Comparison of ENCODE assay signal across 25 cellular contexts in the genomic region with DNA sequence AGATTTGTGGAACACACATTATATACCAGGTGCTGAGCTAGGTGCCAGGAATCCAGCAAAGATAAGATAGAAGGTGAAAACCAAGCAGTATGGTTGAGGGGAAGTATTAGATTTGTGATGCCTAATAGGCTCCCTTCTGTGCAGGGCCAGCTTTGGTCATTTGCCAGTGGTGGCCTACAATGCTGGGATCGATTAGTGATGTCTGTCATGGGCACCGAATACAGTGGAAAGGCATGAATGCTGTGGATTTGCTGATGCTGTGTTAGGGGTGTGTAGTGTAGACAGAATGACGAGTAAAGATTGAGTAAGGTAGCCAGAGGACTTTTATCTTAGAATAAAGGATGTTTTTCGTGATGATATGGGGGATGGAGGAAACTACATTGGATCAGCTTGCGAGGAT.
"Had no signal": no experiment of that assay in that cellular context is flagged by ENCODE, and none has a peak within 500 bp of the region (broad histone marks: within the 10 kb centered on the region; RNA-seq: fewer than 3 reads in every experiment).

No MANE protein-coding gene starts in this region.

- H3K9me3 ChIP-seq: ascending aorta, esophagus muscularis mucosa, thoracic aorta had no signal

- DNase-seq: activated T-cell treated with anti-CD3 and anti-CD28 coated beads, Interleukin-2, amount 50 U/mL, for 24 hours; brain microvascular endothelial cell; central memory CD4-positive, alpha-beta T cell; dorsolateral prefrontal cortex; effector memory CD8-positive, alpha-beta T cell; glutamatergic neuron; hippocampal formation; left cardiac atrium; naive thymus-derived CD4-positive, alpha-beta T cell; occipital lobe; stimulated activated CD4-positive, alpha-beta T cell treated with anti-CD3 and anti-CD28 coated beads, Interleukin-15, amount 100 ng/mL, for 24 hours; stimulated activated CD8-positive, alpha-beta memory T cell treated with anti-CD3 and anti-CD28 coated beads, Interleukin-4, amount 100 ng/mL, for 48 hours; stimulated activated naive CD4-positive, alpha-beta T cell; T1000 had no signal

- H3K27ac ChIP-seq: ascending aorta, brain microvascular endothelial cell, dorsolateral prefrontal cortex, esophagus muscularis mucosa, thoracic aorta had no signal

- H3K27ac Mint-ChIP-seq: activated naive CD4-positive, alpha-beta T cell treated with anti-CD3 and anti-CD28 coated beads, Interleukin-2, amount 50 U/mL, for 72 hours; activated T-cell treated with anti-CD3 and anti-CD28 coated beads, Interleukin-2, amount 50 U/mL, for 24 hours; activated T-helper 17 cell treated with anti-CD3 and anti-CD28 coated beads, Interleukin-2, amount 50 U/mL, for 72 hours; effector memory CD8-positive, alpha-beta T cell; T-helper 1 cell treated with Interleukin-12 subunit alpha and Interleukin-12 subunit beta and Interleukin-4 antibody, amounts not matched to agents 30 μg/mL and 1 μg/mL, for 36 hours; WTC11 had no signal

- ATAC-seq: activated naive CD4-positive, alpha-beta T cell treated with anti-CD3 and anti-CD28 coated beads, Interleukin-2, amount 50 U/mL, for 72 hours; activated T-helper 17 cell treated with anti-CD3 and anti-CD28 coated beads, Interleukin-2, amount 50 U/mL, for 72 hours; effector memory CD8-positive, alpha-beta T cell; left cardiac atrium; naive thymus-derived CD4-positive, alpha-beta T cell; sciatic nerve; WTC11 had no signal

- H3K4me1 ChIP-seq: ascending aorta, esophagus muscularis mucosa had no signal

- H3K4me1 Mint-ChIP-seq: activated T-helper 17 cell treated with anti-CD3 and anti-CD28 coated beads, Interleukin-2, amount 50 U/mL, for 72 hours; neural crest cell had no signal

- H3K36me3 Mint-ChIP-seq: WTC11 had no signal

- H3K4me3 Mint-ChIP-seq: activated T-cell treated with anti-CD3 and anti-CD28 coated beads, Interleukin-2, amount 50 U/mL, for 24 hours; activated T-helper 17 cell treated with anti-CD3 and anti-CD28 coated beads, Interleukin-2, amount 50 U/mL, for 72 hours; effector memory CD8-positive, alpha-beta T cell; naive thymus-derived CD4-positive, alpha-beta T cell; neural crest cell; T-helper 1 cell treated with Interleukin-12 subunit alpha and Interleukin-12 subunit beta and Interleukin-4 antibody, amounts not matched to agents 30 μg/mL and 1 μg/mL, for 36 hours; type B pancreatic cell; WTC11 had no signal

- H3K4me3 ChIP-seq: ascending aorta, dorsolateral prefrontal cortex, esophagus muscularis mucosa, smooth muscle cell, thoracic aorta had no signal

- H3K27me3 Mint-ChIP-seq: activated T-cell treated with anti-CD3 and anti-CD28 coated beads, Interleukin-2, amount 50 U/mL, for 24 hours; activated T-helper 17 cell treated with anti-CD3 and anti-CD28 coated beads, Interleukin-2, amount 50 U/mL, for 72 hours; effector memory CD8-positive, alpha-beta T cell; naive thymus-derived CD4-positive, alpha-beta T cell; type B pancreatic cell had no signal

- H3K9me3 Mint-ChIP-seq: activated naive CD4-positive, alpha-beta T cell treated with anti-CD3 and anti-CD28 coated beads, Interleukin-2, amount 50 U/mL, for 72 hours; activated T-cell treated with anti-CD3 and anti-CD28 coated beads, Interleukin-2, amount 50 U/mL, for 24 hours; activated T-helper 17 cell treated with anti-CD3 and anti-CD28 coated beads, Interleukin-2, amount 50 U/mL, for 72 hours; effector memory CD8-positive, alpha-beta T cell; naive thymus-derived CD4-positive, alpha-beta T cell; neural crest cell; T-helper 1 cell treated with Interleukin-12 subunit alpha and Interleukin-12 subunit beta and Interleukin-4 antibody, amounts not matched to agents 30 μg/mL and 1 μg/mL, for 36 hours had no signal

- H3K27me3 ChIP-seq: ascending aorta, brain microvascular endothelial cell, dorsolateral prefrontal cortex, esophagus muscularis mucosa had no signal

- H3K36me3 ChIP-seq: brain microvascular endothelial cell, thoracic aorta had no signal

- H3K4me2 ChIP-seq: smooth muscle cell had no signal
